ENCODE assay signal across 1 cellular context in the genomic region with DNA sequence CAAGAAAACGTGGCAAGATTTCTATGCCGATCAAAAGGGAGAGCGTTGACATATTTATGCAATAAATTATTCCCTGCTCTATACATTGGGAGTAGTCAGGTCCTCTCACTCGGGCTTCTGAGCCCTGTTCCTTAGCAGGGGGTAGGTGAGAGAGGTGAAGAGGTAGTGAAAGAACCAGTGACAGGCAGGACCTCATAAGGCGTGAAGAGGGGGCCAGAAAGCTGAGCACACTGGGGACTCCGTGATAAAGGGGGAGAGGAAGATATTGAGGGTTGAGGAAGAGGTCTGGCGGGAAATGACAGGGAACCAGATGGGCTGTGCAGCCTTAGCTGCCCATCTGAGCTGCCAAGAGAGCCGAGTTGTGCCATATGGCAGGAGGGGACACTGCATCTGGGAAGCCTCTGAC.
TF ChIP-seq lines count a peak whose summit lies in the region.

No MANE protein-coding gene starts in this region.

TF ChIP-seq in K562, 482 proteins besides CTCF, POLR2A, EP300 and RAD21 (continued from another document):
- TF ChIP-seq, protein P1, sequence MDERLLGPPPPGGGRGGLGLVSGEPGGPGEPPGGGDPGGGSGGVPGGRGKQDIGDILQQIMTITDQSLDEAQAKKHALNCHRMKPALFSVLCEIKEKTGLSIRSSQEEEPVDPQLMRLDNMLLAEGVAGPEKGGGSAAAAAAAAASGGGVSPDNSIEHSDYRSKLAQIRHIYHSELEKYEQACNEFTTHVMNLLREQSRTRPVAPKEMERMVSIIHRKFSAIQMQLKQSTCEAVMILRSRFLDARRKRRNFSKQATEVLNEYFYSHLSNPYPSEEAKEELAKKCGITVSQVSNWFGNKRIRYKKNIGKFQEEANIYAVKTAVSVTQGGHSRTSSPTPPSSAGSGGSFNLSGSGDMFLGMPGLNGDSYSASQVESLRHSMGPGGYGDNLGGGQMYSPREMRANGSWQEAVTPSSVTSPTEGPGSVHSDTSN (CRISPR knock-in tag; IDR thresholded peaks at IDR 0.05; ENCODE audit: low read depth) = no peak
- TF ChIP-seq, protein P1 (tag; conservative IDR thresholded peaks at IDR 0.05; ENCODE audit: low read depth) = peak; percentile 59
- TF ChIP-seq, protein P2, sequence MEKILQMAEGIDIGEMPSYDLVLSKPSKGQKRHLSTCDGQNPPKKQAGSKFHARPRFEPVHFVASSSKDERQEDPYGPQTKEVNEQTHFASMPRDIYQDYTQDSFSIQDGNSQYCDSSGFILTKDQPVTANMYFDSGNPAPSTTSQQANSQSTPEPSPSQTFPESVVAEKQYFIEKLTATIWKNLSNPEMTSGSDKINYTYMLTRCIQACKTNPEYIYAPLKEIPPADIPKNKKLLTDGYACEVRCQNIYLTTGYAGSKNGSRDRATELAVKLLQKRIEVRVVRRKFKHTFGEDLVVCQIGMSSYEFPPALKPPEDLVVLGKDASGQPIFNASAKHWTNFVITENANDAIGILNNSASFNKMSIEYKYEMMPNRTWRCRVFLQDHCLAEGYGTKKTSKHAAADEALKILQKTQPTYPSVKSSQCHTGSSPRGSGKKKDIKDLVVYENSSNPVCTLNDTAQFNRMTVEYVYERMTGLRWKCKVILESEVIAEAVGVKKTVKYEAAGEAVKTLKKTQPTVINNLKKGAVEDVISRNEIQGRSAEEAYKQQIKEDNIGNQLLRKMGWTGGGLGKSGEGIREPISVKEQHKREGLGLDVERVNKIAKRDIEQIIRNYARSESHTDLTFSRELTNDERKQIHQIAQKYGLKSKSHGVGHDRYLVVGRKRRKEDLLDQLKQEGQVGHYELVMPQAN (IDR thresholded peaks at IDR 0.05; ENCODE audit: borderline replicate concordance) = 0 out of 2 replicates have a peak, but pooled peaks have one; percentile 20
- TF ChIP-seq, protein P3, sequence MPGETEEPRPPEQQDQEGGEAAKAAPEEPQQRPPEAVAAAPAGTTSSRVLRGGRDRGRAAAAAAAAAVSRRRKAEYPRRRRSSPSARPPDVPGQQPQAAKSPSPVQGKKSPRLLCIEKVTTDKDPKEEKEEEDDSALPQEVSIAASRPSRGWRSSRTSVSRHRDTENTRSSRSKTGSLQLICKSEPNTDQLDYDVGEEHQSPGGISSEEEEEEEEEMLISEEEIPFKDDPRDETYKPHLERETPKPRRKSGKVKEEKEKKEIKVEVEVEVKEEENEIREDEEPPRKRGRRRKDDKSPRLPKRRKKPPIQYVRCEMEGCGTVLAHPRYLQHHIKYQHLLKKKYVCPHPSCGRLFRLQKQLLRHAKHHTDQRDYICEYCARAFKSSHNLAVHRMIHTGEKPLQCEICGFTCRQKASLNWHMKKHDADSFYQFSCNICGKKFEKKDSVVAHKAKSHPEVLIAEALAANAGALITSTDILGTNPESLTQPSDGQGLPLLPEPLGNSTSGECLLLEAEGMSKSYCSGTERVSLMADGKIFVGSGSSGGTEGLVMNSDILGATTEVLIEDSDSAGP (CRISPR knock-in tag; IDR thresholded peaks at IDR 0.05) = 0 out of 2 replicates have a peak, but pooled peaks have one; percentile 18
- no peak for TF ChIP-seq ZFP1 (CRISPR knock-in tag; IDR thresholded peaks at IDR 0.05)
- TF ChIP-seq COPS2 (conservative IDR thresholded peaks at IDR 0.05) = no peak
